ENCODE assay signal across 2 cellular contexts in the genomic region with DNA sequence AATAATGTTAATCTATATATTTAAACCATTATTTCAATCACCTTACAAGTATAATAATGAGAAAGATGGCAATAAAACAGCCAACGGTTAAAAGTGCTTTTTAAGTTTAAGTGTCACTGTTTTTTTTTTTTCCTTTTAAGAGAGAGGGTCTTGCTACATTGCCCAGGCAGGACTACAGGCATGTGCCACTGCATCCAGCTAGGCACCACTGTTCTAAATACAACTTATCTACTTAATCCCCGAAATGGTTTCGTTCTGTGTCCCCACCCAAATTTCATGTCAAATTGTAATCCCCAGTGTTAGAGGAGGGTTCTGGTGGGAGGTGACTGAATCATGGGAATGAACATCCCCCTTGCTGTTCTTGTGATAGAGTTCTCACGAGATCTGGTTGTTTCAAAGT.
TF ChIP-seq lines count a peak whose summit lies in the region.

No MANE protein-coding gene starts in this region.

TF ChIP-seq in HepG2, 621 proteins besides CTCF, POLR2A, EP300 and RAD21:
- TF ChIP-seq ZNF121 (CRISPR knock-in tag; IDR thresholded peaks at IDR 0.05) (0 out of 2 replicates have a peak, but pooled peaks have one; percentile 10), ZNF383 (CRISPR knock-in tag; IDR thresholded peaks at IDR 0.05; ENCODE audit: borderline replicate concordance) (no peak)

TF ChIP-seq in K562, 482 proteins besides CTCF, POLR2A, EP300 and RAD21:
- TF ChIP-seq ZNF121 (CRISPR knock-in tag; conservative IDR thresholded peaks at IDR 0.05): peak; percentile 65; the same call in 1 of the 2 replicates
- TF ChIP-seq KLF6 (CRISPR knock-in tag; IDR thresholded peaks at IDR 0.05; ENCODE audit: borderline replicate concordance): no peak
